In the genomic region with DNA sequence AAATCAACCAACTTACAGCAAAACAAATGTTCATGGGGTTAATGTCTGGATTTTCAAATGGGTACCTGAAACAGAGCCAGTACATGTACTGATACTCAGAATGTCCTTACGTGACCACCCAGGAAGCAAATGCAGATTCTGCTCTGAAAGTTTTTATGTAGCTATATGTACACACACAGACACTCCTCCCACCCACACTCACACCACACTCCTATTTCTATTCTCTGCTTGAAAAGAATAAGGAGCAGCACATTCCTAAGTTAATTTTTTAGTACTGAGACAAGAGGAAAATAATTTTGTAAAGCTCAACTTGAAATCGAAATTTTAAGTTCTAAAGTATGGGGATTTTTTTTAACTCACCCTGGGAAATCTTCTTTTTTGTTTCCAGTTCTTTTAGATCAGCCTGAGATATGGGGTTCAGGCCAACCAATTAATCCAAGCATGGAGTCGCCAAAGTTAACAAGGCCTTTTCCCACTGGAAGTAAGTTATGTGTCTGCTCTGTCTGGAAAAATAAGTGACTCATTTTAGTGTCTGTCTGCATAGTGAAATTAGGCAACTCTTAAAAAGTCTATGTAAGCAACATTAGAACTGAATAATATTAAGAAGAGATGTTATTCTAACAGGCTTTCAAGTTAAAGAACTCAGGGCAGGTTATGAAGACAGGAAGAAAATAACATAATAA, we compare ENCODE assay signal across 12 cellular contexts.
DNase-seq lines count a peak whose midpoint lies in the region; ATAC-seq, FAIRE-seq and TF ChIP-seq lines count a peak whose summit lies in the region.
"Had no signal": no experiment of that assay in that cellular context is flagged by ENCODE, and none has a peak within 500 bp of the region (broad histone marks: within the 10 kb centered on the region; RNA-seq: fewer than 3 reads in every experiment).

No MANE protein-coding gene starts in this region.

- TF ChIP-seq POLR2A in uterus (IDR thresholded peaks at IDR 0.05): no peak

- H3K36me3 ChIP-seq in uterus: no peaks in the 10 kb centered on the region
- H3K36me3 ChIP-seq: upper lobe of left lung had no signal

- intact Hi-C loops in uterus (cut with DNase I; ENCODE audit: low total_unique reads): no loop called here

- no peak for ATAC-seq in HG03571 (IDR thresholded peaks at IDR 0.05; ENCODE audit: unreplicated experiment)

- DNase-seq in LHCN-M2 (ENCODE audit: low read depth) (peak; percentile 66), lung microvascular endothelial cell (ENCODE audit: low read depth in 2 of 2) (peak; percentile 73 to 83), uterus (peak in 1 of 2 donors; percentile 30), NCI-H128 (lab: John Stamatoyannopoulos, UW; ENCODE audit: unreplicated experiment) (no peak)
- DNase-seq in activated CD8-positive, alpha-beta memory T cell treated with anti-CD3 and anti-CD28 coated beads for 24 hours: no peak
- DNase-seq: caudate nucleus, NCI-H774, upper lobe of left lung had no signal

- TF ChIP-seq CTCF in uterus (IDR thresholded peaks at IDR 0.05): no peak

- H3K9me3 ChIP-seq in uterus: no peaks in the 10 kb centered on the region
- H3K9me3 ChIP-seq: upper lobe of left lung had no signal

- H3K4me3 ChIP-seq in uterus: no peak overlapping the region
- H3K4me3 ChIP-seq: upper lobe of left lung had no signal

- peak; percentile 86 for FAIRE-seq in endometrium (lab: Jason Lieb, UNC)
- FAIRE-seq: G401.6, H1 had no signal

- H3K27me3 ChIP-seq in uterus: no peaks in the 10 kb centered on the region
- H3K27me3 ChIP-seq: upper lobe of left lung had no signal

- no peaks in the 10 kb centered on the region for H3K4me1 ChIP-seq in uterus
- H3K4me1 ChIP-seq: upper lobe of left lung had no signal

- peak overlapping the region; percentile 52 to 65 for H3K27ac ChIP-seq in uterus

Comparison
In these comparisons a context has a peak if more than half of its experiments do, and no peak if none do; other contexts are left out.
1. DNase-seq: peak in LHCN-M2 (single experiment) and lung microvascular endothelial cell (2 of 2); none in activated CD8-positive, alpha-beta memory T cell treated with anti-CD3 and anti-CD28 coated beads for 24 hours (single experiment) and NCI-H128 (single experiment).